Comparison of ENCODE assay signal across 17 cellular contexts in genomic region chr15:63499611-63500010, GRCh38. TPM values are rescaled to one million over a fixed set of nuclear protein-coding genes. Genes with fewer than 3 reads are reported as not detected.
A peak's percentile ranks its signal among the peaks of the same experiment; 100 is the strongest.
DNase-seq lines count a peak whose midpoint lies in the region; ATAC-seq, FAIRE-seq and TF ChIP-seq lines count a peak whose summit lies in the region.
"Had no signal": no experiment of that assay in that cellular context is flagged by ENCODE, and none has a peak within 500 bp of the region (broad histone marks: within the 10 kb centered on the region; RNA-seq: fewer than 3 reads in every experiment).

No MANE protein-coding gene starts in this region.

- H3K4me3 Mint-ChIP-seq in stimulated activated naive CD8-positive, alpha-beta T cell treated with anti-CD3 and anti-CD28 coated beads, Interleukin-15, Interleukin-2, amounts not matched to agents 100 ng/mL and 50 ng/mL, for 24 hours = no peak overlapping the region
- peak overlapping the region in 1 of 2 donors; percentile 14 for H3K4me3 Mint-ChIP-seq in stimulated activated naive CD8-positive, alpha-beta T cell treated with anti-CD3 and anti-CD28 coated beads, Interleukin-15, amount 100 ng/mL, for 72 hours
- H3K4me3 Mint-ChIP-seq in activated B cell treated with CpG ODN at 0.5 μM for 24 hours = no peak overlapping the region
- H3K4me3 Mint-ChIP-seq in naive thymus-derived CD4-positive, alpha-beta T cell = peak overlapping the region in 5 of 10 donors; percentile 31 to 96 (median 87)

- POLR2A ChIA-PET in activated B cell treated with CpG ODN at 0.5 μM for 24 hours (lab: Charles Lee) = interaction anchor here (4.0 to 7.9 kb wide), 3 partner anchors 11 to 25 kb away, joined by 42 to 116 read pairs (median 112); no protein-coding TSS in a partner anchor
- POLR2A ChIA-PET in naive thymus-derived CD4-positive, alpha-beta T cell (lab: Charles Lee) = interaction anchor here (4.5 to 13.2 kb wide), 2 partner anchors 11 to 21 kb away, joined by 71 to 281 read pairs; no protein-coding TSS in a partner anchor

- intact Hi-C loops in activated B cell treated with CpG ODN at 0.5 μM for 24 hours (cut with micrococcal nuclease) = loop anchor here (10.0 kb wide), 2 partner anchors 375 to 385 kb away; partner anchors contain the start of gene LACTB
- intact Hi-C loops in naive thymus-derived CD4-positive, alpha-beta T cell (cut with micrococcal nuclease) = loop anchor here in 1 of 2 donors (5.0 to 10.0 kb wide), 3 partner anchors 335 to 1393 kb away; partner anchors contain the start of genes HERC1 and LACTB

- H3K27me3 ChIP-seq in naive thymus-derived CD4-positive, alpha-beta T cell (ENCODE audit: control insufficient read depth in 2 of 2, insufficient read depth in 2 of 2, low read length in 2 of 2) = no peaks in the 10 kb centered on the region
- H3K27me3 ChIP-seq: right atrium auricular region had no signal

- peaks cover 88% of the 10 kb centered on the region in 2 donors for H3K4me1 ChIP-seq in naive thymus-derived CD4-positive, alpha-beta T cell (ENCODE audit: control insufficient read depth in 2 of 2, insufficient read depth in 2 of 2, low read length in 2 of 2)

- no peak for ATAC-seq in stimulated activated naive CD8-positive, alpha-beta T cell treated with anti-CD3 and anti-CD28 coated beads, Interleukin-15, amount 100 ng/mL, for 72 hours
- ATAC-seq in activated B cell treated with CpG ODN at 0.5 μM for 24 hours (ENCODE audit: low read depth) (no peak), HG02885 (IDR thresholded peaks at IDR 0.05; ENCODE audit: poor library complexity, unreplicated experiment) (no peak), GM18502 (IDR thresholded peaks at IDR 0.05; ENCODE audit: poor library complexity, unreplicated experiment) (no peak)
- no peak for ATAC-seq in naive thymus-derived CD4-positive, alpha-beta T cell
- ATAC-seq: SK-N-SH treated with all-trans-retinoic acid at 6 μM for 48 hours had no signal

- H3K27ac Mint-ChIP-seq in stimulated activated naive CD8-positive, alpha-beta T cell treated with anti-CD3 and anti-CD28 coated beads, Interleukin-15, Interleukin-2, amounts not matched to agents 100 ng/mL and 50 ng/mL, for 24 hours = peak overlapping the region; percentile 81
- H3K27ac Mint-ChIP-seq in stimulated activated naive CD8-positive, alpha-beta T cell treated with anti-CD3 and anti-CD28 coated beads, Interleukin-15, amount 100 ng/mL, for 72 hours = no peak overlapping the region
- peak overlapping the region; percentile 98 for H3K27ac Mint-ChIP-seq in activated B cell treated with CpG ODN at 0.5 μM for 24 hours
- H3K27ac Mint-ChIP-seq in naive thymus-derived CD4-positive, alpha-beta T cell = peak overlapping the region in 4 of 9 donors; percentile 51 to 99 (median 99)

- no peaks in the 10 kb centered on the region for H3K9me3 Mint-ChIP-seq in stimulated activated naive CD8-positive, alpha-beta T cell treated with anti-CD3 and anti-CD28 coated beads, Interleukin-15, Interleukin-2, amounts not matched to agents 100 ng/mL and 50 ng/mL, for 24 hours
- no peaks in the 10 kb centered on the region for H3K9me3 Mint-ChIP-seq in stimulated activated naive CD8-positive, alpha-beta T cell treated with anti-CD3 and anti-CD28 coated beads, Interleukin-15, amount 100 ng/mL, for 72 hours
- no peaks in the 10 kb centered on the region for H3K9me3 Mint-ChIP-seq in activated B cell treated with CpG ODN at 0.5 μM for 24 hours
- no peaks in the 10 kb centered on the region for H3K9me3 Mint-ChIP-seq in naive thymus-derived CD4-positive, alpha-beta T cell

- peaks cover 0 to 2% (median 0%) of the 10 kb centered on the region in 3 experiments for H3K36me3 ChIP-seq in naive thymus-derived CD4-positive, alpha-beta T cell (ENCODE audit: control insufficient read depth in 2 of 3, insufficient read depth in 3 of 3, low read length in 3 of 3)
- H3K36me3 ChIP-seq: right atrium auricular region had no signal

- peak overlapping the region; percentile 21 for H3K4me3 ChIP-seq in naive thymus-derived CD4-positive, alpha-beta T cell (ENCODE audit: low read length)
- H3K4me3 ChIP-seq: right atrium auricular region had no signal

- TF ChIP-seq POLR2A in H54 (IDR thresholded peaks at IDR 0.05; ENCODE audit: low read depth, low read length) = no peak

- no peak for TF ChIP-seq CTCF in activated B cell treated with CpG ODN at 0.5 μM for 24 hours (IDR thresholded peaks at IDR 0.05)

- DNase-seq in stimulated activated naive CD8-positive, alpha-beta T cell treated with anti-CD3 and anti-CD28 coated beads, Interleukin-15, amount 100 ng/mL, for 72 hours = no peak
- DNase-seq in activated B cell treated with CpG ODN at 0.5 μM for 24 hours = no peak
- DNase-seq in naive thymus-derived CD4-positive, alpha-beta T cell = no peak
- no peak for DNase-seq in foreskin melanocyte
- no peak for DNase-seq in H54 (ENCODE audit: insufficient read length, low spot score)
- DNase-seq: DMS 273 treated with DMSO at 0.1 percent for 48 hours, hippocampal formation, KG1, NCI-H1092 treated with DMSO at 0.1 percent for 48 hours, NCI-H774 had no signal

- H3K4me1 Mint-ChIP-seq in stimulated activated naive CD8-positive, alpha-beta T cell treated with anti-CD3 and anti-CD28 coated beads, Interleukin-15, Interleukin-2, amounts not matched to agents 100 ng/mL and 50 ng/mL, for 24 hours (ENCODE audit: low read depth) = peaks cover 16% of the 10 kb centered on the region
- H3K4me1 Mint-ChIP-seq in stimulated activated naive CD8-positive, alpha-beta T cell treated with anti-CD3 and anti-CD28 coated beads, Interleukin-15, amount 100 ng/mL, for 72 hours = no peaks in the 10 kb centered on the region
- peaks cover 58% of the 10 kb centered on the region for H3K4me1 Mint-ChIP-seq in activated B cell treated with CpG ODN at 0.5 μM for 24 hours
- H3K4me1 Mint-ChIP-seq in naive thymus-derived CD4-positive, alpha-beta T cell = peaks cover 0 to 72% (median 51%) of the 10 kb centered on the region in 7 donors

- FAIRE-seq in H54 (lab: Jason Lieb, UNC) = no peak
- FAIRE-seq: astrocyte, TTC549 had no signal

- H3K9me3 ChIP-seq in naive thymus-derived CD4-positive, alpha-beta T cell (ENCODE audit: control insufficient read depth in 2 of 3, low read length in 3 of 3) = no peaks in the 10 kb centered on the region
- H3K9me3 ChIP-seq: right atrium auricular region had no signal

- H3K27me3 Mint-ChIP-seq in stimulated activated naive CD8-positive, alpha-beta T cell treated with anti-CD3 and anti-CD28 coated beads, Interleukin-15, Interleukin-2, amounts not matched to agents 100 ng/mL and 50 ng/mL, for 24 hours = no peaks in the 10 kb centered on the region
- H3K27me3 Mint-ChIP-seq in stimulated activated naive CD8-positive, alpha-beta T cell treated with anti-CD3 and anti-CD28 coated beads, Interleukin-15, amount 100 ng/mL, for 72 hours = no peaks in the 10 kb centered on the region
- H3K27me3 Mint-ChIP-seq in activated B cell treated with CpG ODN at 0.5 μM for 24 hours = no peaks in the 10 kb centered on the region
- no peaks in the 10 kb centered on the region for H3K27me3 Mint-ChIP-seq in naive thymus-derived CD4-positive, alpha-beta T cell

- CTCF ChIA-PET in activated B cell treated with CpG ODN at 0.5 μM for 24 hours (lab: Charles Lee) = interaction anchor here (4.8 kb wide), 1 partner anchor 13 kb away, joined by 46 read pairs; no protein-coding TSS in a partner anchor
- CTCF ChIA-PET in naive thymus-derived CD4-positive, alpha-beta T cell (lab: Charles Lee) = interaction anchor here (4.6 kb wide), 1 partner anchor 12 kb away, joined by 50 read pairs; no protein-coding TSS in a partner anchor

- H3K27ac ChIP-seq in naive thymus-derived CD4-positive, alpha-beta T cell (ENCODE audit: low read depth, low read length) = peak overlapping the region; percentile 97
- H3K27ac ChIP-seq: right atrium auricular region had no signal

- H3K36me3 Mint-ChIP-seq in stimulated activated naive CD8-positive, alpha-beta T cell treated with anti-CD3 and anti-CD28 coated beads, Interleukin-15, Interleukin-2, amounts not matched to agents 100 ng/mL and 50 ng/mL, for 24 hours (ENCODE audit: low read depth) = no peaks in the 10 kb centered on the region
- peaks cover 3% of the 10 kb centered on the region for H3K36me3 Mint-ChIP-seq in activated B cell treated with CpG ODN at 0.5 μM for 24 hours (ENCODE audit: low read depth)
- H3K36me3 Mint-ChIP-seq in naive thymus-derived CD4-positive, alpha-beta T cell = peaks cover 0 to 3% (median 0%) of the 10 kb centered on the region in 5 donors

RNA-seq across cellular contexts. Expression of gene USP3, which starts 4.8 kb away (rescaled TPM):
- total RNA-seq in activated B cell treated with CpG ODN at 0.5 μM for 24 hours = 92.7 and 110 TPM in 2 replicates
- 100 to 1,000 TPM in 4 of 5 experiments, 10 to 100 TPM in 1; 64.2 to 288 (median 155) TPM for total RNA-seq in naive thymus-derived CD4-positive, alpha-beta T cell
- polyA plus RNA-seq in naive thymus-derived CD4-positive, alpha-beta T cell = 10 to 100 TPM; 53.3 to 62.8 TPM

Comparison
In these comparisons a context has a peak if more than half of its experiments do, and no peak if none do; other contexts are left out.
1. H3K27ac Mint-ChIP-seq: peak in stimulated activated naive CD8-positive, alpha-beta T cell treated with anti-CD3 and anti-CD28 coated beads, Interleukin-15, Interleukin-2, amounts not matched to agents 100 ng/mL and 50 ng/mL, for 24 hours (single experiment) and activated B cell treated with CpG ODN at 0.5 μM for 24 hours (single experiment); none in stimulated activated naive CD8-positive, alpha-beta T cell treated with anti-CD3 and anti-CD28 coated beads, Interleukin-15, amount 100 ng/mL, for 72 hours (0 of 2).